30 cellular contexts compared by ENCODE assay signal in genomic region chr3:114071786-114072185, GRCh38.
"Had no signal": no experiment of that assay in that cellular context is flagged by ENCODE, and none has a peak within 500 bp of the region (broad histone marks: within the 10 kb centered on the region; RNA-seq: fewer than 3 reads in every experiment).

No MANE protein-coding gene starts in this region.

- H3K27ac Mint-ChIP-seq: activated CD8-positive, alpha-beta T cell treated with anti-CD3 and anti-CD28 coated beads for 36 hours; endodermal cell; natural killer cell; stimulated activated naive B cell treated with anti-CD40 and anti-IgM and Interleukin-4, amounts not matched to agents 10 μg/mL and 1 μg/mL and 100 μg/mL, for 72 hours; WTC11 had no signal

- DNase-seq: activated CD4-positive, alpha-beta T cell treated with anti-CD3 and anti-CD28 coated beads, Interleukin-2, amount 50 U/mL, for 1 hour; activated CD8-positive, alpha-beta T cell treated with anti-CD3 and anti-CD28 coated beads for 36 hours; activated naive CD4-positive, alpha-beta T cell; activated T-cell treated with anti-CD3 and anti-CD28 coated beads, Interleukin-2, amount 50 U/mL, for 48 hours; anterior cingulate cortex; body of pancreas; endodermal cell; foreskin melanocyte; heart right ventricle; kidney glomerular epithelial cell; lower lobe of right lung; mesendoderm; natural killer cell; pancreas; psoas muscle; stimulated activated CD4-positive, alpha-beta T cell treated with anti-CD3 and anti-CD28 coated beads, Interleukin-1b, Interleukin-23, amount 100 ng/mL, for 48 hours; stimulated activated CD4-positive, alpha-beta T cell treated with anti-CD3 and anti-CD28 coated beads, Interleukin-4, amount 100 ng/mL, for 4 hours; stimulated activated CD8-positive, alpha-beta memory T cell treated with anti-CD3 and anti-CD28 coated beads, Interleukin-4, amount 100 ng/mL, for 48 hours; stimulated activated naive B cell treated with anti-CD40 and anti-IgM and Interleukin-4, amounts not matched to agents 10 μg/mL and 1 μg/mL and 100 μg/mL, for 72 hours; stomach; T-helper 2 cell; thyroid gland; upper lobe of right lung had no signal

- H3K9me3 Mint-ChIP-seq: activated CD8-positive, alpha-beta T cell treated with anti-CD3 and anti-CD28 coated beads for 36 hours; activated naive CD4-positive, alpha-beta T cell treated with anti-CD3 and anti-CD28 coated beads, Interleukin-2, amount 50 U/mL, for 72 hours; endodermal cell; natural killer cell; stimulated activated naive B cell treated with anti-CD40 and anti-IgM and Interleukin-4, amounts not matched to agents 10 μg/mL and 1 μg/mL and 100 μg/mL, for 72 hours; WTC11 had no signal

- H3K4me3 ChIP-seq: body of pancreas, cardiac muscle cell, esophagus muscularis mucosa, heart right ventricle, lower lobe of right lung, pancreas, psoas muscle, right atrium auricular region, smooth muscle cell, stomach, thyroid gland, upper lobe of right lung had no signal

- H3K27me3 Mint-ChIP-seq: activated CD8-positive, alpha-beta T cell treated with anti-CD3 and anti-CD28 coated beads for 36 hours; stimulated activated naive B cell treated with anti-CD40 and anti-IgM and Interleukin-4, amounts not matched to agents 10 μg/mL and 1 μg/mL and 100 μg/mL, for 72 hours had no signal

- H3K4me1 Mint-ChIP-seq: endodermal cell, WTC11 had no signal

- ATAC-seq: activated CD8-positive, alpha-beta T cell treated with anti-CD3 and anti-CD28 coated beads for 36 hours; activated naive CD4-positive, alpha-beta T cell treated with anti-CD3 and anti-CD28 coated beads, Interleukin-2, amount 50 U/mL, for 72 hours; body of pancreas; heart right ventricle; left lobe of liver; lower lobe of right lung; natural killer cell; pancreas; psoas muscle; stimulated activated naive B cell treated with anti-CD40 and anti-IgM and Interleukin-4, amounts not matched to agents 10 μg/mL and 1 μg/mL and 100 μg/mL, for 72 hours; upper lobe of right lung; WTC11 had no signal

- H3K4me3 Mint-ChIP-seq: activated CD8-positive, alpha-beta T cell treated with anti-CD3 and anti-CD28 coated beads for 36 hours; endodermal cell; natural killer cell; stimulated activated naive B cell treated with anti-CD40 and anti-IgM and Interleukin-4, amounts not matched to agents 10 μg/mL and 1 μg/mL and 100 μg/mL, for 72 hours; WTC11 had no signal
